21 cellular contexts compared by ENCODE assay signal in the genomic region with DNA sequence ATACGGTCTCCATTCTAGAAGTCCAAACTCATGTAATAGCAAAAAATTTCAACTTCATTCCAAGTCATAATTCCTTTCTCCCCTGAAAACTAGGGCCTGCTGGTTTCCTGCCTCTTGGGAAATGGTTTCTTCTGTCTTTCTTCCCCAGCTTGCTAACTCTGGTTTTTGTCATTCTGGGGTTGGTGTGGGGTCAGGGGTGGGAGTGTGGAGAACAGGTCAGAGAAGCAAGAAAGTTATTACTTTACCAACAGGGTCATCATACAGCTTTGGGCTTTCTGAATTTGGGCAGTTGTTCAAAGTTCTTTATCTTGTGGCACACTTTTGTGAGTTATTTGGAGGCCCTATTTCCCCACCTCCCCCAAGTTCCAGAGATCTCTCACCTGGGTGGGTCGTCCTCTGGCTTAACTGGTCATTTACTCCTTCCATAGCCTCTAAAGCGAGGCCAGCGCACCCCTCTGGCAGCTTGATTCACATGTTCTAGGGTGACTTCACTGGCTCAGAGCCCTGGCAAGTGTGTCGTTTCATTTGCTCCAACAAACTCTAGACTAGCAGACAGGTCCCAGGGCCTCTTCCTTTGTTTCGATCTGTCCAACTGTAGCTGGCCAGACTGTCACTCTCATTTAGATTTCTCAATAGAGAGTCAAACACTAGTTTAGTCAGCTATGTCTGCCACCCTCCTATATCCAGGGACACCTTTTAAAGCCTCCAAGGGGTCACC.
DNase-seq lines count a peak whose midpoint lies in the region; ATAC-seq, FAIRE-seq and TF ChIP-seq lines count a peak whose summit lies in the region.
"Had no signal": no experiment of that assay in that cellular context is flagged by ENCODE, and none has a peak within 500 bp of the region (broad histone marks: within the 10 kb centered on the region; RNA-seq: fewer than 3 reads in every experiment).

No MANE protein-coding gene starts in this region.

- no TSS peak for BruUV-seq in HepG2 (replicated peaks; lab: Mats Ljungman, UMichigan)

- CTCF ChIA-PET in HepG2 (lab: Yijun Ruan, JAX; ENCODE audit: low intra/inter-chr PET ratio, low total read pairs): no interaction called here

- H3K27me3 Mint-ChIP-seq in T-helper 2 cell treated with Interferon-gamma antibody and Interleukin-4, amounts not matched to agents 5 μg/mL and 100 μg/mL, for 36 hours (ENCODE audit: low read depth): peaks cover 27% of the 10 kb centered on the region
- H3K27me3 Mint-ChIP-seq: B cell had no signal

- H3K4me3 ChIP-seq in liver (ENCODE audit: low read depth in 1 of 3, low read length in 3 of 3) (no peak overlapping the region), HepG2 (replicated peaks in 1 of 3; ENCODE audit: insufficient read depth in 1 of 3, low read depth in 2 of 3, low read length in 3 of 3) (no peak overlapping the region), osteoblast (ENCODE audit: insufficient read depth, low read length) (no peak overlapping the region), uterus (no peak overlapping the region), Karpas-422 (ENCODE audit: low read length) (no peak overlapping the region)
- H3K4me3 ChIP-seq: BLaER1 treated with 17β-estradiol and CSF1 and Interleukin-3, amounts not matched to agents 10 nM and 100 nM; GM12878 had no signal

- H3K9ac ChIP-seq in liver (ENCODE audit: low read depth in 1 of 2, low read length in 2 of 2): no peak overlapping the region
- H3K9ac ChIP-seq in HepG2 (ENCODE audit: insufficient read depth, low read depth, low read length): no peak overlapping the region
- no peak overlapping the region for H3K9ac ChIP-seq in Karpas-422 (ENCODE audit: low read length)
- H3K9ac ChIP-seq: BLaER1 treated with 17β-estradiol and CSF1 and Interleukin-3, amounts not matched to agents 10 nM and 100 nM had no signal

- H3K9me3 ChIP-seq in liver (ENCODE audit: control insufficient read depth in 4 of 4, low read length in 3 of 4) (no peaks in the 10 kb centered on the region), HepG2 (ENCODE audit: low read length) (no peaks in the 10 kb centered on the region), osteoblast (ENCODE audit: low read depth, low read length) (no peaks in the 10 kb centered on the region), uterus (no peaks in the 10 kb centered on the region), Karpas-422 (ENCODE audit: low read length) (no peaks in the 10 kb centered on the region)

- H3K27ac Mint-ChIP-seq in T-helper 2 cell treated with Interferon-gamma antibody and Interleukin-4, amounts not matched to agents 5 μg/mL and 100 μg/mL, for 36 hours: no peak overlapping the region
- H3K27ac Mint-ChIP-seq: B cell; CD8-positive, alpha-beta T cell had no signal

- 87% methylated on average over 6 of the region's 6 CpGs for WGBS in liver
- 51% methylated on average over 6 of the region's 6 CpGs for WGBS in HepG2 (ENCODE audit: low lambda C conversion rate)

- no peaks in the 10 kb centered on the region for H4K20me1 ChIP-seq in HepG2 (ENCODE audit: insufficient read depth, low read length)
- H4K20me1 ChIP-seq in osteoblast (ENCODE audit: insufficient read depth, low read length): no peaks in the 10 kb centered on the region
- no peaks in the 10 kb centered on the region for H4K20me1 ChIP-seq in Karpas-422 (ENCODE audit: insufficient read depth, low read depth, low read length)
- H4K20me1 ChIP-seq: BLaER1 treated with 17β-estradiol and CSF1 and Interleukin-3, amounts not matched to agents 10 nM and 100 nM had no signal

- intact Hi-C loops in HepG2 (cut with micrococcal nuclease; ENCODE audit: unreplicated experiment) (no loop called here), uterus (cut with DNase I; ENCODE audit: low total_unique reads) (no loop called here)

- TF ChIP-seq RAD21 in liver (IDR thresholded peaks at IDR 0.05) (no peak), HepG2 (CRISPR knock-in tag; IDR thresholded peaks at IDR 0.05) (no peak)

- H2AFZ ChIP-seq in HepG2 (ENCODE audit: low read length) (no peak overlapping the region), osteoblast (ENCODE audit: low read length) (no peak overlapping the region), Karpas-422 (ENCODE audit: low read length) (no peak overlapping the region)

- no peak for TF ChIP-seq CTCF in liver (IDR thresholded peaks at IDR 0.05; ENCODE audit: low read depth, low read length, missing input control)
- TF ChIP-seq CTCF in HepG2 (CRISPR knock-in tag; IDR thresholded peaks at IDR 0.05): no peak
- no peak for TF ChIP-seq CTCF in osteoblast (IDR thresholded peaks at IDR 0.05; ENCODE audit: extremely low read depth, low read depth, low read length)
- no peak for TF ChIP-seq CTCF in uterus (IDR thresholded peaks at IDR 0.05)

- TF ChIP-seq POLR2A in HepG2 (IDR thresholded peaks at IDR 0.05; ENCODE audit: insufficient read depth in 1 of 2, low read depth in 2 of 2, low read length in 2 of 2) (no peak), uterus (IDR thresholded peaks at IDR 0.05) (no peak)

- H3K79me2 ChIP-seq in HepG2 (ENCODE audit: insufficient read depth, low read length) (no peaks in the 10 kb centered on the region), osteoblast (ENCODE audit: insufficient read depth, low read length) (no peaks in the 10 kb centered on the region), Karpas-422 (ENCODE audit: low read length) (no peaks in the 10 kb centered on the region)

- H3K27ac ChIP-seq in liver (ENCODE audit: low read depth in 1 of 2, low read length in 2 of 2) (no peak overlapping the region), HepG2 (ENCODE audit: extremely low read length, insufficient read depth, low read length) (no peak overlapping the region), osteoblast (ENCODE audit: low read depth, low read length) (no peak overlapping the region), uterus (peak overlapping the region; percentile 52 to 53), Karpas-422 (ENCODE audit: low read length) (no peak overlapping the region)
- H3K27ac ChIP-seq: BLaER1 treated with 17β-estradiol and CSF1 and Interleukin-3, amounts not matched to agents 10 nM and 100 nM had no signal

- DNase-seq in HepG2 (ENCODE audit: low spot score): no peak
- DNase-seq in osteoblast (ENCODE audit: insufficient read length, low spot score, missing footprints): peak; percentile 14
- peak; percentile 64 to 81 for DNase-seq in uterus
- no peak for DNase-seq in T-helper 2 cell treated with Interferon-gamma antibody and Interleukin-4, amounts not matched to agents 5 μg/mL and 100 μg/mL, for 36 hours (ENCODE audit: low spot score)
- no peak for DNase-seq in Karpas-422
- DNase-seq: Calu3; CD8-positive, alpha-beta T cell; DMS 273 treated with DMSO at 0.1 percent for 48 hours; DMS53; DND-41; EL; GOT3; H7 had no signal

- POLR2A ChIA-PET in HepG2 (lab: Yijun Ruan, JAX): no interaction called here

- H3K36me3 ChIP-seq in liver (ENCODE audit: control insufficient read depth in 4 of 4, insufficient read depth in 3 of 4, low read depth in 1 of 4, low read length in 3 of 4) (no peaks in the 10 kb centered on the region), HepG2 (replicated peaks in 1 of 2; ENCODE audit: control insufficient read depth in 1 of 2, insufficient read depth in 2 of 2, low read length in 2 of 2) (no peaks in the 10 kb centered on the region), osteoblast (ENCODE audit: insufficient read depth, low read length) (no peaks in the 10 kb centered on the region), uterus (no peaks in the 10 kb centered on the region), Karpas-422 (ENCODE audit: insufficient read depth, low read length) (no peaks in the 10 kb centered on the region)
- H3K36me3 ChIP-seq: BLaER1 treated with 17β-estradiol and CSF1 and Interleukin-3, amounts not matched to agents 10 nM and 100 nM had no signal

- H3K4me1 ChIP-seq in liver (ENCODE audit: control insufficient read depth in 4 of 4, insufficient read depth in 4 of 4, low read length in 3 of 4): peaks cover 0 to 1% (median 0%) of the 10 kb centered on the region in 4 donors
- H3K4me1 ChIP-seq in HepG2 (ENCODE audit: insufficient read depth, low read length): no peaks in the 10 kb centered on the region
- peaks cover 15% of the 10 kb centered on the region for H3K4me1 ChIP-seq in osteoblast (ENCODE audit: insufficient read depth, low read length)
- peaks cover 0 to 6% of the 10 kb centered on the region in 2 donors for H3K4me1 ChIP-seq in uterus
- H3K4me1 ChIP-seq in Karpas-422 (ENCODE audit: low read length): no peaks in the 10 kb centered on the region

- no peaks in the 10 kb centered on the region for H3K9me2 ChIP-seq in Karpas-422 (replicated peaks; ENCODE audit: insufficient read depth, low read length)

- no peaks in the 10 kb centered on the region for H3K9me3 Mint-ChIP-seq in T-helper 2 cell treated with Interferon-gamma antibody and Interleukin-4, amounts not matched to agents 5 μg/mL and 100 μg/mL, for 36 hours
- H3K9me3 Mint-ChIP-seq: CD8-positive, alpha-beta T cell had no signal

- TF ChIP-seq EP300 in HepG2 (IDR thresholded peaks at IDR 0.05; ENCODE audit: low read depth in 2 of 2, low read length in 2 of 2) (no peak), HepG2 (CRISPR knock-in tag; IDR thresholded peaks at IDR 0.05; ENCODE audit: borderline replicate concordance) (no peak)

- H3K4me2 ChIP-seq in HepG2 (ENCODE audit: low read depth, low read length) (no peak overlapping the region), osteoblast (ENCODE audit: insufficient read depth, low read length) (no peak overlapping the region), Karpas-422 (ENCODE audit: low read depth, low read length, poor library complexity, severe bottlenecking) (no peak overlapping the region)
- H3K4me2 ChIP-seq: BLaER1 treated with 17β-estradiol and CSF1 and Interleukin-3, amounts not matched to agents 10 nM and 100 nM had no signal

- H3K27me3 ChIP-seq in liver (ENCODE audit: control insufficient read depth in 4 of 4, insufficient read depth in 4 of 4, low read length in 3 of 4) (no peaks in the 10 kb centered on the region), HepG2 (ENCODE audit: control insufficient read depth in 1 of 2, insufficient read depth in 2 of 2, low read length in 2 of 2) (0 out of 5 replicates have a peak, but pooled peaks cover 0 to 7% of the 10 kb centered on the region in 2 experiments), osteoblast (ENCODE audit: insufficient read depth, low read length) (peaks cover 38% of the 10 kb centered on the region), uterus (no peaks in the 10 kb centered on the region), Karpas-422 (ENCODE audit: low read length) (no peaks in the 10 kb centered on the region)
- H3K27me3 ChIP-seq: BLaER1 treated with 17β-estradiol and CSF1 and Interleukin-3, amounts not matched to agents 10 nM and 100 nM had no signal

- H3K4me3 Mint-ChIP-seq in T-helper 2 cell treated with Interferon-gamma antibody and Interleukin-4, amounts not matched to agents 5 μg/mL and 100 μg/mL, for 36 hours: no peak overlapping the region
- H3K4me3 Mint-ChIP-seq: B cell; CD8-positive, alpha-beta T cell had no signal

- ATAC-seq in HepG2: no peak
- no peak for ATAC-seq in HG02763 (IDR thresholded peaks at IDR 0.05; ENCODE audit: unreplicated experiment)
- ATAC-seq: CD8-positive, alpha-beta T cell; GM12878; HCT116 had no signal

- FAIRE-seq in HepG2 (lab: Jason Lieb, UNC) (no peak), endometrium (lab: Jason Lieb, UNC) (peak; percentile 69)
- FAIRE-seq: GM12878, GM18507 had no signal

- no peaks in the 10 kb centered on the region for H3K36me3 Mint-ChIP-seq in T-helper 2 cell treated with Interferon-gamma antibody and Interleukin-4, amounts not matched to agents 5 μg/mL and 100 μg/mL, for 36 hours (ENCODE audit: low read depth)
- H3K36me3 Mint-ChIP-seq: CD8-positive, alpha-beta T cell had no signal

- in situ Hi-C loops in HepG2 (cut with HindIII; ENCODE audit: extremely low pct_ligation_motif_present, low pct_unique_long_range_greater_than_20kb): no loop called here

- H3K4me1 Mint-ChIP-seq in T-helper 2 cell treated with Interferon-gamma antibody and Interleukin-4, amounts not matched to agents 5 μg/mL and 100 μg/mL, for 36 hours (ENCODE audit: low read depth): no peaks in the 10 kb centered on the region
- H3K4me1 Mint-ChIP-seq: B cell had no signal

Comparison
In these comparisons a context has a peak if more than half of its experiments do, and no peak if none do; other contexts are left out.
1. H3K27ac ChIP-seq: peak in uterus (2 of 2); none in liver (0 of 2), HepG2 (single experiment), osteoblast (single experiment) and Karpas-422 (single experiment).
2. DNase-seq: peak in osteoblast (single experiment) and uterus (2 of 2); none in HepG2 (single experiment), T-helper 2 cell treated with Interferon-gamma antibody and Interleukin-4, amounts not matched to agents 5 μg/mL and 100 μg/mL, for 36 hours (single experiment) and Karpas-422 (single experiment).